10 cellular contexts compared by ENCODE assay signal in genomic region chr14:58082491-58083098, GRCh38.
A peak's percentile ranks its signal among the peaks of the same experiment; 100 is the strongest.
DNase-seq lines count a peak whose midpoint lies in the region; ATAC-seq and TF ChIP-seq lines count a peak whose summit lies in the region.
"Had no signal": no experiment of that assay in that cellular context is flagged by ENCODE, and none has a peak within 500 bp of the region (broad histone marks: within the 10 kb centered on the region; RNA-seq: fewer than 3 reads in every experiment).

No MANE protein-coding gene starts in this region.

- ATAC-seq in GM18502 (IDR thresholded peaks at IDR 0.05; ENCODE audit: poor library complexity, unreplicated experiment): no peak
- no peak for ATAC-seq in HG03097 (IDR thresholded peaks at IDR 0.05; ENCODE audit: low FRiP score, unreplicated experiment)
- ATAC-seq: activated naive CD4-positive, alpha-beta T cell treated with anti-CD3 and anti-CD28 coated beads, Interleukin-2, amount 50 U/mL, for 72 hours had no signal

- H3K27ac ChIP-seq in RWPE1 (no peak overlapping the region), substantia nigra (ENCODE audit: low read depth, low read length, poor library complexity, severe bottlenecking) (no peak overlapping the region)

- TF ChIP-seq CTCF in RWPE1 (conservative IDR thresholded peaks at IDR 0.05; ENCODE audit: low read depth): no peak

- POLR2A ChIA-PET in RWPE1 (lab: Yijun Ruan, JAX; ENCODE audit: low non-redundant PET): no interaction called here

- CTCF ChIA-PET in RWPE1 (lab: Yijun Ruan, JAX): no interaction called here

- peak; percentile 81 for DNase-seq in GM04504 (ENCODE audit: low read depth)
- peak; percentile 87 for DNase-seq in RWPE1 (ENCODE audit: low spot score)
- peak; percentile 77 for DNase-seq in fibroblast of gingiva (ENCODE audit: low read depth)
- peak; percentile 54 for DNase-seq in pulmonary artery endothelial cell (ENCODE audit: low read depth, low spot score)
- no peak for DNase-seq in SKM-1 treated with dmso at 0.1 percent for 144 hours (lab: John Stamatoyannopoulos, UW; ENCODE audit: unreplicated experiment)
- no peak for DNase-seq in substantia nigra (lab: John Stamatoyannopoulos, UW)
- DNase-seq: stimulated activated naive CD4-positive, alpha-beta T cell treated with Interleukin-2 at 50 U/mL for 16 hours had no signal

Comparison
In these comparisons a context has a peak if more than half of its experiments do, and no peak if none do; other contexts are left out.
1. DNase-seq: peak in GM04504 (single experiment), RWPE1 (single experiment), fibroblast of gingiva (single experiment) and pulmonary artery endothelial cell (single experiment); none in SKM-1 treated with dmso at 0.1 percent for 144 hours (single experiment) and substantia nigra (0 of 49).